31 cellular contexts compared by ENCODE assay signal in the genomic region with DNA sequence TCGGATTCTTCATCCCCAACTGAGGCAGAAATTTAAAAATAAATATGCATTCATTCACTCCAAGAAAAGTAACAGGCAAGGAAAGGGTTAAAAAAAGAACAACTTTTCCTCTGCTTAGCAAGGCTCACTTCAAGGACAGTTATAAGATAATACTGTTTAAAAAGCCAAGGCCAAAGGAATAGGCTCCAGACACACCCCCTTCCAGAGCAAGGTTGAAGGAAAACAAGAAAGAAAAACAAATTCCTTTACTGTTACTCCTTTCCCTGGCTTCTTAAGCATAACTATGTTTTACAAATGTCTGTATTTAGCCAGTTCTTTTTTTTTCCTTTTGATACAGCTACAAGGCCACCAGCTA. TPM values are rescaled to one million over a fixed set of nuclear protein-coding genes. Genes with fewer than 3 reads are reported as not detected.
"Had no signal": no experiment of that assay in that cellular context is flagged by ENCODE, and none has a peak within 500 bp of the region (broad histone marks: within the 10 kb centered on the region; RNA-seq: fewer than 3 reads in every experiment).

No MANE protein-coding gene starts in this region.

- H3K4me3 ChIP-seq: left ventricle myocardium inferior, lung, psoas muscle, smooth muscle cell, stomach, tibial artery, upper lobe of right lung had no signal

- H3K27me3 ChIP-seq: upper lobe of right lung had no signal

- H3K36me3 ChIP-seq: left ventricle myocardium inferior, stomach, tibial artery, upper lobe of right lung had no signal

- DNase-seq: activated CD4-positive, alpha-beta T cell treated with anti-CD3 and anti-CD28 coated beads for 4 hours; activated CD4-positive, alpha-beta T cell treated with anti-CD3 and anti-CD28 coated beads, Interleukin-2, amount 50 U/mL, for 4 hours; activated naive CD4-positive, alpha-beta T cell treated with Interleukin-2 at 50 U/mL for 16 hours; activated naive CD8-positive, alpha-beta T cell treated with anti-CD3 and anti-CD28 coated beads for 36 hours; activated T-cell treated with anti-CD3 and anti-CD28 coated beads for 4 hours; activated T-cell treated with anti-CD3 and anti-CD28 coated beads, Interleukin-2, amount 50 U/mL, for 72 hours; dermis blood vessel endothelial cell; effector CD4-positive, alpha-beta T cell; erythroblast; foreskin fibroblast; hypothalamus; immature natural killer cell; left ventricle myocardium inferior; nephron progenitor cell; psoas muscle; stimulated activated CD4-positive, alpha-beta T cell treated with anti-CD3 and anti-CD28 coated beads, Interleukin-15, amount 100 ng/mL, for 24 hours; stimulated activated CD4-positive, alpha-beta T cell treated with anti-CD3 and anti-CD28 coated beads, Interleukin-2, amount 100 ng/mL, for 24 hours; stimulated activated naive B cell treated with anti-CD40 and anti-IgM and Interleukin-4, amounts not matched to agents 10 μg/mL and 1 μg/mL and 100 μg/mL, for 72 hours; stomach; SW 1271; T-helper 9 cell; upper lobe of right lung had no signal

- H3K9me3 ChIP-seq: left ventricle myocardium inferior, psoas muscle, stomach, tibial artery, upper lobe of right lung had no signal

- H3K79me2 ChIP-seq: parathyroid adenoma had no signal

- ATAC-seq: activated T-cell treated with anti-CD3 and anti-CD28 coated beads, Interleukin-2, amount 50 U/mL, for 72 hours; psoas muscle; stimulated activated naive B cell treated with anti-CD40 and anti-IgM and Interleukin-4, amounts not matched to agents 10 μg/mL and 1 μg/mL and 100 μg/mL, for 72 hours had no signal

- H3K4me1 ChIP-seq: parathyroid adenoma had no signal

- H2AFZ ChIP-seq: parathyroid adenoma had no signal

- H3K4me2 ChIP-seq: smooth muscle cell had no signal

- H3K27ac ChIP-seq: left ventricle myocardium inferior, parathyroid adenoma, psoas muscle, tibial artery, upper lobe of right lung, VCaP had no signal

- H3K9ac ChIP-seq: parathyroid adenoma had no signal

- H3K4me1 Mint-ChIP-seq: central memory CD8-positive, alpha-beta T cell; immature natural killer cell had no signal

- H3K36me3 Mint-ChIP-seq: activated naive CD8-positive, alpha-beta T cell treated with anti-CD3 and anti-CD28 coated beads for 36 hours; immature natural killer cell; stimulated activated naive B cell treated with anti-CD40 and anti-IgM and Interleukin-4, amounts not matched to agents 10 μg/mL and 1 μg/mL and 100 μg/mL, for 72 hours had no signal

- H3K27ac Mint-ChIP-seq: activated naive CD8-positive, alpha-beta T cell treated with anti-CD3 and anti-CD28 coated beads for 36 hours; activated T-cell treated with anti-CD3 and anti-CD28 coated beads, Interleukin-2, amount 50 U/mL, for 72 hours; immature natural killer cell; nephron progenitor cell; stimulated activated naive B cell treated with anti-CD40 and anti-IgM and Interleukin-4, amounts not matched to agents 10 μg/mL and 1 μg/mL and 100 μg/mL, for 72 hours; T-helper 1 cell treated with Interleukin-12 subunit alpha and Interleukin-12 subunit beta and Interleukin-4 antibody, amounts not matched to agents 30 μg/mL and 1 μg/mL, for 36 hours had no signal

- H3K4me3 Mint-ChIP-seq: activated naive CD8-positive, alpha-beta T cell treated with anti-CD3 and anti-CD28 coated beads for 36 hours; activated T-cell treated with anti-CD3 and anti-CD28 coated beads, Interleukin-2, amount 50 U/mL, for 72 hours; central memory CD8-positive, alpha-beta T cell; immature natural killer cell; nephron progenitor cell; stimulated activated naive B cell treated with anti-CD40 and anti-IgM and Interleukin-4, amounts not matched to agents 10 μg/mL and 1 μg/mL and 100 μg/mL, for 72 hours; T-helper 1 cell treated with Interleukin-12 subunit alpha and Interleukin-12 subunit beta and Interleukin-4 antibody, amounts not matched to agents 30 μg/mL and 1 μg/mL, for 36 hours had no signal

- H3K9me3 Mint-ChIP-seq: activated naive CD8-positive, alpha-beta T cell treated with anti-CD3 and anti-CD28 coated beads for 36 hours; activated T-cell treated with anti-CD3 and anti-CD28 coated beads, Interleukin-2, amount 50 U/mL, for 72 hours; central memory CD8-positive, alpha-beta T cell; immature natural killer cell; stimulated activated naive B cell treated with anti-CD40 and anti-IgM and Interleukin-4, amounts not matched to agents 10 μg/mL and 1 μg/mL and 100 μg/mL, for 72 hours; T-helper 1 cell treated with Interleukin-12 subunit alpha and Interleukin-12 subunit beta and Interleukin-4 antibody, amounts not matched to agents 30 μg/mL and 1 μg/mL, for 36 hours had no signal

RNA-seq across cellular contexts. Expression of a gene that starts 8.5 kb away (rescaled TPM):
- total RNA-seq: activated naive CD8-positive, alpha-beta T cell treated with anti-CD3 and anti-CD28 coated beads for 36 hours; activated T-cell treated with anti-CD3 and anti-CD28 coated beads, Interleukin-2, amount 50 U/mL, for 72 hours; bronchial epithelial cell; dermis blood vessel endothelial cell; kidney epithelial cell; smooth muscle cell had no signal
- polyA plus RNA-seq: immature natural killer cell, smooth muscle cell had no signal

RNA-seq across cellular contexts. Expression of a gene that starts 55.8 kb away (rescaled TPM):
- total RNA-seq: left ventricle myocardium inferior, smooth muscle cell had no signal
